Comparison of ENCODE assay signal across 27 cellular contexts in genomic region chr19:44673510-44673909, GRCh38. TPM values are rescaled to one million over a fixed set of nuclear protein-coding genes. Genes with fewer than 3 reads are reported as not detected.
DNase-seq lines count a peak whose midpoint lies in the region; ATAC-seq, FAIRE-seq and TF ChIP-seq lines count a peak whose summit lies in the region.
"Had no signal": no experiment of that assay in that cellular context is flagged by ENCODE, and none has a peak within 500 bp of the region (broad histone marks: within the 10 kb centered on the region; RNA-seq: fewer than 3 reads in every experiment).

No MANE protein-coding gene starts in this region.

- no peak overlapping the region for H3K4me3 ChIP-seq in HepG2 (replicated peaks in 1 of 3; ENCODE audit: insufficient read depth in 1 of 3, low read depth in 2 of 3, low read length in 3 of 3)
- H3K4me3 ChIP-seq in right lobe of liver, result no peak overlapping the region
- no peak overlapping the region for H3K4me3 ChIP-seq in astrocyte (ENCODE audit: insufficient read depth, low read depth, low read length)
- H3K4me3 ChIP-seq: BLaER1, GM12878 had no signal

- in situ Hi-C loops in HepG2 (cut with HindIII; ENCODE audit: extremely low pct_ligation_motif_present, low pct_unique_long_range_greater_than_20kb), result no loop called here

- FAIRE-seq in HepG2 (lab: Jason Lieb, UNC) (no peak), astrocyte (lab: Jason Lieb, UNC) (no peak)
- FAIRE-seq: G401.6, GM12878, GM12892, GM18507 had no signal

- H3K27me3 ChIP-seq in HepG2 (ENCODE audit: control insufficient read depth in 1 of 2, insufficient read depth in 2 of 2, low read length in 2 of 2), result no peaks in the 10 kb centered on the region
- H3K27me3 ChIP-seq in right lobe of liver, result no peaks in the 10 kb centered on the region
- H3K27me3 ChIP-seq in astrocyte (ENCODE audit: insufficient read depth, low read length), result no peaks in the 10 kb centered on the region
- H3K27me3 ChIP-seq: BE2C, BLaER1 had no signal

- H3K9me3 Mint-ChIP-seq in astrocyte (ENCODE audit: unreplicated experiment) (peaks cover 5% of the 10 kb centered on the region), glutamatergic neuron (ENCODE audit: unreplicated experiment) (peaks cover 2% of the 10 kb centered on the region)
- H3K9me3 Mint-ChIP-seq: CD4-positive, CD25-positive, alpha-beta regulatory T cell; CD8-positive, alpha-beta memory T cell had no signal

- DNase-seq in HepG2 (ENCODE audit: low spot score) (no peak), right lobe of liver (no peak), astrocyte (ENCODE audit: low read depth) (no peak), glutamatergic neuron (no peak), DMS53 (lab: John Stamatoyannopoulos, UW) (no peak), NCI-H748 (lab: John Stamatoyannopoulos, UW; ENCODE audit: unreplicated experiment) (no peak)
- DNase-seq: ACHN; BE2C; C1 segment of cervical spinal cord; Caco-2; CD4-positive, alpha-beta memory T cell; CD4-positive, CD25-positive, alpha-beta regulatory T cell; CD8-positive, alpha-beta memory T cell; DMS 273 treated with DMSO at 0.1 percent for 48 hours; DMS153; DMS79 treated with DMSO at 0.1 percent for 48 hours; GF-D8 had no signal

- no peaks in the 10 kb centered on the region for H4K20me1 ChIP-seq in HepG2 (ENCODE audit: insufficient read depth, low read length)
- no peaks in the 10 kb centered on the region for H4K20me1 ChIP-seq in astrocyte (ENCODE audit: insufficient read depth, low read length)
- H4K20me1 ChIP-seq: BLaER1 had no signal

- H2AFZ ChIP-seq in HepG2 (ENCODE audit: low read length) (no peak overlapping the region), astrocyte (ENCODE audit: low read depth, low read length) (no peak overlapping the region)

- intact Hi-C loops in HepG2 (cut with micrococcal nuclease; ENCODE audit: unreplicated experiment), result no loop called here
- intact Hi-C loops in right lobe of liver (cut with DNase I), result no loop called here

- H3K4me1 ChIP-seq in HepG2 (ENCODE audit: insufficient read depth, low read length), result peaks cover 13% of the 10 kb centered on the region
- H3K4me1 ChIP-seq in right lobe of liver, result no peaks in the 10 kb centered on the region
- H3K4me1 ChIP-seq in astrocyte (ENCODE audit: insufficient read depth, low read length), result peaks cover 8% of the 10 kb centered on the region
- H3K4me1 ChIP-seq: BE2C had no signal

- TF ChIP-seq CTCF in HepG2 (CRISPR knock-in tag; IDR thresholded peaks at IDR 0.05) (no peak), right lobe of liver (IDR thresholded peaks at IDR 0.05) (no peak), astrocyte (IDR thresholded peaks at IDR 0.05; ENCODE audit: insufficient read depth, low read depth, low read length) (no peak), glutamatergic neuron (IDR thresholded peaks at IDR 0.05; ENCODE audit: partially characterized antibody, unreplicated experiment) (no peak)

- H3K9ac ChIP-seq in HepG2 (ENCODE audit: insufficient read depth, low read depth, low read length) (no peak overlapping the region), astrocyte (ENCODE audit: low read length) (no peak overlapping the region)
- H3K9ac ChIP-seq: BLaER1 had no signal

- H3K9me3 ChIP-seq in HepG2 (ENCODE audit: low read length) (no peaks in the 10 kb centered on the region), right lobe of liver (no peaks in the 10 kb centered on the region), astrocyte (ENCODE audit: insufficient read depth, low read depth, low read length) (no peaks in the 10 kb centered on the region)
- H3K9me3 ChIP-seq: BE2C, Caco-2 had no signal

- TF ChIP-seq POLR2A in HepG2 (IDR thresholded peaks at IDR 0.05; ENCODE audit: insufficient read depth in 1 of 2, low read depth in 2 of 2, low read length in 2 of 2) (no peak), right lobe of liver (IDR thresholded peaks at IDR 0.05) (no peak)

- CTCF ChIA-PET in HepG2 (lab: Yijun Ruan, JAX; ENCODE audit: low intra/inter-chr PET ratio, low total read pairs), result no interaction called here

- H3K27ac Mint-ChIP-seq in astrocyte (ENCODE audit: unreplicated experiment) (peak overlapping the region; percentile 20), glutamatergic neuron (ENCODE audit: unreplicated experiment) (no peak overlapping the region)
- H3K27ac Mint-ChIP-seq: CD14-positive monocyte; CD4-positive, alpha-beta memory T cell; CD4-positive, CD25-positive, alpha-beta regulatory T cell had no signal

- H3K4me2 ChIP-seq in HepG2 (ENCODE audit: low read depth, low read length) (no peak overlapping the region), astrocyte (ENCODE audit: low read length) (no peak overlapping the region)
- H3K4me2 ChIP-seq: BLaER1 had no signal

- POLR2A ChIA-PET in HepG2 (lab: Yijun Ruan, JAX), result no interaction called here

- no peaks in the 10 kb centered on the region for H3K36me3 ChIP-seq in HepG2 (replicated peaks in 1 of 2; ENCODE audit: control insufficient read depth in 1 of 2, insufficient read depth in 2 of 2, low read length in 2 of 2)
- no peaks in the 10 kb centered on the region for H3K36me3 ChIP-seq in right lobe of liver
- H3K36me3 ChIP-seq in astrocyte (ENCODE audit: insufficient read depth, low read length), result no peaks in the 10 kb centered on the region
- H3K36me3 ChIP-seq: BE2C, BLaER1 had no signal

- H3K4me3 Mint-ChIP-seq in astrocyte (ENCODE audit: unreplicated experiment) (no peak overlapping the region), glutamatergic neuron (ENCODE audit: unreplicated experiment) (peak overlapping the region; percentile 6)
- H3K4me3 Mint-ChIP-seq: CD14-positive monocyte; CD4-positive, alpha-beta memory T cell; CD4-positive, CD25-positive, alpha-beta regulatory T cell; CD8-positive, alpha-beta memory T cell had no signal

- no TSS peak for BruUV-seq in HepG2 (replicated peaks; lab: Mats Ljungman, UMichigan)

- H3K27me3 Mint-ChIP-seq in astrocyte (ENCODE audit: low read depth, unreplicated experiment) (no peaks in the 10 kb centered on the region), glutamatergic neuron (ENCODE audit: unreplicated experiment) (no peaks in the 10 kb centered on the region)

- no peak for TF ChIP-seq RAD21 in HepG2 (CRISPR knock-in tag; IDR thresholded peaks at IDR 0.05)

- TF ChIP-seq EP300 in HepG2 (IDR thresholded peaks at IDR 0.05; ENCODE audit: low read depth in 2 of 2, low read length in 2 of 2) (no peak), HepG2 (CRISPR knock-in tag; IDR thresholded peaks at IDR 0.05; ENCODE audit: borderline replicate concordance) (no peak)

- H3K4me1 Mint-ChIP-seq in astrocyte (ENCODE audit: low read depth, unreplicated experiment) (peaks cover 6% of the 10 kb centered on the region), glutamatergic neuron (ENCODE audit: low read depth, unreplicated experiment) (peaks cover 2% of the 10 kb centered on the region)
- H3K4me1 Mint-ChIP-seq: CD4-positive, alpha-beta memory T cell; CD4-positive, CD25-positive, alpha-beta regulatory T cell; CD8-positive, alpha-beta memory T cell had no signal

- H3K79me2 ChIP-seq in HepG2 (ENCODE audit: insufficient read depth, low read length), result no peaks in the 10 kb centered on the region
- H3K79me2 ChIP-seq in astrocyte (ENCODE audit: insufficient read depth, low read length), result no peaks in the 10 kb centered on the region

- no peak overlapping the region for H3K27ac ChIP-seq in HepG2 (ENCODE audit: extremely low read length, insufficient read depth, low read length)
- H3K27ac ChIP-seq in right lobe of liver, result no peak overlapping the region
- no peak overlapping the region for H3K27ac ChIP-seq in astrocyte (ENCODE audit: low read depth, low read length)
- H3K27ac ChIP-seq: 22Rv1, BLaER1 had no signal

- H3K36me3 Mint-ChIP-seq in astrocyte (ENCODE audit: low read depth, unreplicated experiment), result peaks cover 15% of the 10 kb centered on the region
- no peaks in the 10 kb centered on the region for H3K36me3 Mint-ChIP-seq in glutamatergic neuron (ENCODE audit: unreplicated experiment)
- H3K36me3 Mint-ChIP-seq: CD14-positive monocyte; CD4-positive, alpha-beta memory T cell; CD4-positive, CD25-positive, alpha-beta regulatory T cell; CD8-positive, alpha-beta memory T cell had no signal

- ATAC-seq in HepG2, result no peak
- no peak for ATAC-seq in right lobe of liver
- ATAC-seq: GM12878 had no signal

- WGBS in HepG2 (ENCODE audit: low lambda C conversion rate), result 94% methylated on average over 4 of the region's 4 CpGs
- WGBS in right lobe of liver (ENCODE audit: insufficient coverage, low coverage, low lambda C conversion rate, missing lambda C conversion rate), result 100% methylated on average over 3 of the region's 4 CpGs

RNA-seq across cellular contexts. Expression of gene CEACAM19, which starts 2.2 kb away (rescaled TPM):
- 0.66 and 1.3 TPM in 2 replicates for total RNA-seq in HepG2 (2016; rRNA removed; fragmentation: Illumina TruSeq; extraction: Trizol)
- 0.18 and 0.30 TPM in 2 replicates for total RNA-seq in HepG2 (2016; cell fraction: cytosol; rRNA removed; fragmentation: Illumina TruSeq; extraction: Trizol; ENCODE audit: low read depth)
- total RNA-seq in HepG2 (2016; cell fraction: insoluble cytoplasmic fraction; rRNA removed; fragmentation: Illumina TruSeq; extraction: Trizol), result 0.22 and 1.3 TPM in 2 replicates
- total RNA-seq in HepG2 (2016; cell fraction: membrane; rRNA removed; fragmentation: Illumina TruSeq; extraction: Trizol), result 0.38 and 0.65 TPM in 2 replicates
- total RNA-seq in HepG2 (2016; cell fraction: nucleus; rRNA removed; fragmentation: Illumina TruSeq; extraction: Trizol), result 2.7 and 2.8 TPM in 2 replicates
- 4.0 and 6.3 TPM in 2 replicates for polyA plus RNA-seq in HepG2 (2011; rRNA removed)
- polyA plus RNA-seq in HepG2 (2011; cell fraction: cytosol; rRNA removed), result 1.3 and 1.5 TPM in 2 replicates
- polyA plus RNA-seq in HepG2 (2011; cell fraction: nucleus; rRNA removed), result 16.3 and 18.1 TPM in 2 replicates
- 4.6 and 6.9 TPM in 2 replicates for polyA plus RNA-seq in HepG2 (2012)
- 0.32 and 0.38 TPM in 2 replicates for polyA plus RNA-seq in HepG2 (2016; cell fraction: cytosol; fragmentation: Illumina TruSeq; extraction: Trizol; ENCODE audit: low read depth)
- polyA plus RNA-seq in HepG2 (2016; cell fraction: insoluble cytoplasmic fraction; fragmentation: Illumina TruSeq; extraction: Trizol; ENCODE audit: low read depth), result 0.47 and 0.99 TPM in 2 replicates
- 0.88 and 0.98 TPM in 2 replicates for polyA plus RNA-seq in HepG2 (2016; cell fraction: membrane; fragmentation: Illumina TruSeq; extraction: Trizol; ENCODE audit: low read depth)
- 11.9 and 13.8 TPM in 2 replicates for polyA plus RNA-seq in HepG2 (2016; cell fraction: nucleus; fragmentation: Illumina TruSeq; extraction: Trizol; ENCODE audit: insufficient read depth, low read depth)
- 6.6 and 9.0 TPM in 2 replicates for polyA minus RNA-seq in HepG2 (2011; rRNA and poly(A)+ RNA removed; ENCODE audit: low replicate concordance)
- 0.59 and 0.88 TPM in 2 replicates for polyA minus RNA-seq in HepG2 (2011; cell fraction: cytosol; rRNA and poly(A)+ RNA removed)
- polyA minus RNA-seq in HepG2 (2011; cell fraction: nucleus; rRNA and poly(A)+ RNA removed), result 11.7 and 11.8 TPM in 2 replicates
- total RNA-seq in right lobe of liver, result 1 to 10 TPM; 3.3 to 9.0 (median 4.5) TPM
- total RNA-seq in astrocyte, result 5.8 and 8.0 TPM in 2 replicates
- total RNA-seq in glutamatergic neuron (ENCODE audit: unreplicated experiment), result 1.5 TPM
- total RNA-seq: A172; CD4-positive, CD25-positive, alpha-beta regulatory T cell had no signal
- polyA plus RNA-seq: CD14-positive monocyte; CD4-positive, alpha-beta memory T cell; CD4-positive, CD25-positive, alpha-beta regulatory T cell; CD8-positive, alpha-beta memory T cell had no signal

RNA-seq across cellular contexts. Expression of gene CEACAM16, which starts 25.4 kb away (rescaled TPM):
- total RNA-seq in HepG2 (2016; rRNA removed; fragmentation: Illumina TruSeq; extraction: Trizol), result not detected in 2 replicates
- not detected in 2 replicates for total RNA-seq in HepG2 (2016; cell fraction: cytosol; rRNA removed; fragmentation: Illumina TruSeq; extraction: Trizol; ENCODE audit: low read depth)
- total RNA-seq in HepG2 (2016; cell fraction: insoluble cytoplasmic fraction; rRNA removed; fragmentation: Illumina TruSeq; extraction: Trizol), result not detected in 2 replicates
- total RNA-seq in HepG2 (2016; cell fraction: membrane; rRNA removed; fragmentation: Illumina TruSeq; extraction: Trizol), result not detected in 2 replicates
- total RNA-seq in HepG2 (2016; cell fraction: nucleus; rRNA removed; fragmentation: Illumina TruSeq; extraction: Trizol), result not detected in 2 replicates
- polyA plus RNA-seq in HepG2 (2011; rRNA removed), result not detected in 2 replicates
- not detected in 2 replicates for polyA plus RNA-seq in HepG2 (2011; cell fraction: cytosol; rRNA removed)
- not detected in 2 replicates for polyA plus RNA-seq in HepG2 (2011; cell fraction: nucleus; rRNA removed)
- polyA plus RNA-seq in HepG2 (2012), result not detected in 2 replicates
- polyA plus RNA-seq in HepG2 (2016; cell fraction: cytosol; fragmentation: Illumina TruSeq; extraction: Trizol; ENCODE audit: low read depth), result not detected in 2 replicates
- not detected in 2 replicates for polyA plus RNA-seq in HepG2 (2016; cell fraction: insoluble cytoplasmic fraction; fragmentation: Illumina TruSeq; extraction: Trizol; ENCODE audit: low read depth)
- polyA plus RNA-seq in HepG2 (2016; cell fraction: membrane; fragmentation: Illumina TruSeq; extraction: Trizol; ENCODE audit: low read depth), result not detected in 2 replicates
- not detected in 2 replicates for polyA plus RNA-seq in HepG2 (2016; cell fraction: nucleus; fragmentation: Illumina TruSeq; extraction: Trizol; ENCODE audit: insufficient read depth, low read depth)
- not detected in 2 replicates for polyA minus RNA-seq in HepG2 (2011; rRNA and poly(A)+ RNA removed; ENCODE audit: low replicate concordance)
- polyA minus RNA-seq in HepG2 (2011; cell fraction: cytosol; rRNA and poly(A)+ RNA removed), result not detected in 2 replicates
- polyA minus RNA-seq in HepG2 (2011; cell fraction: nucleus; rRNA and poly(A)+ RNA removed), result not detected in 2 replicates
- not detected for total RNA-seq in right lobe of liver
- 0.14 TPM in 1 of 2 replicates, not detected in the other for total RNA-seq in astrocyte
- not detected for total RNA-seq in glutamatergic neuron (ENCODE audit: unreplicated experiment)
- total RNA-seq: A172; A673; Caco-2; CD4-positive, alpha-beta memory T cell; CD4-positive, CD25-positive, alpha-beta regulatory T cell; CD8-positive, alpha-beta memory T cell; GM12878 had no signal
- polyA plus RNA-seq: AG04450; CD14-positive monocyte; CD4-positive, alpha-beta memory T cell; CD4-positive, CD25-positive, alpha-beta regulatory T cell; CD8-positive, alpha-beta memory T cell; GM12878 had no signal

RNA-seq across cellular contexts. Expression of gene PVR, which starts 29.8 kb away (rescaled TPM):
- total RNA-seq in HepG2 (2016; rRNA removed; fragmentation: Illumina TruSeq; extraction: Trizol) (18.4 and 43.4 TPM in 2 replicates), right lobe of liver (10 to 100 TPM; 26.6 to 66.6 (median 55.5) TPM), astrocyte (81.6 and 83.5 TPM in 2 replicates), glutamatergic neuron (ENCODE audit: unreplicated experiment) (14.8 TPM)
- 5.4 and 5.5 TPM in 2 replicates for total RNA-seq in HepG2 (2016; cell fraction: cytosol; rRNA removed; fragmentation: Illumina TruSeq; extraction: Trizol; ENCODE audit: low read depth)
- 16.1 and 39.6 TPM in 2 replicates for total RNA-seq in HepG2 (2016; cell fraction: insoluble cytoplasmic fraction; rRNA removed; fragmentation: Illumina TruSeq; extraction: Trizol)
- total RNA-seq in HepG2 (2016; cell fraction: membrane; rRNA removed; fragmentation: Illumina TruSeq; extraction: Trizol), result 18.0 and 18.1 TPM in 2 replicates
- total RNA-seq in HepG2 (2016; cell fraction: nucleus; rRNA removed; fragmentation: Illumina TruSeq; extraction: Trizol), result 37.4 and 45.5 TPM in 2 replicates
- 46.6 and 59.5 TPM in 2 replicates for polyA plus RNA-seq in HepG2 (2011; rRNA removed)
- polyA plus RNA-seq in HepG2 (2011; cell fraction: cytosol; rRNA removed), result 53.0 and 55.6 TPM in 2 replicates
- 60.5 and 72.7 TPM in 2 replicates for polyA plus RNA-seq in HepG2 (2011; cell fraction: nucleus; rRNA removed)
- polyA plus RNA-seq in HepG2 (2012), result 26.0 and 35.8 TPM in 2 replicates
- polyA plus RNA-seq in HepG2 (2016; cell fraction: cytosol; fragmentation: Illumina TruSeq; extraction: Trizol; ENCODE audit: low read depth), result 4.1 and 4.5 TPM in 2 replicates
- 14.1 and 16.5 TPM in 2 replicates for polyA plus RNA-seq in HepG2 (2016; cell fraction: insoluble cytoplasmic fraction; fragmentation: Illumina TruSeq; extraction: Trizol; ENCODE audit: low read depth)
- polyA plus RNA-seq in HepG2 (2016; cell fraction: membrane; fragmentation: Illumina TruSeq; extraction: Trizol; ENCODE audit: low read depth), result 9.4 and 9.9 TPM in 2 replicates
- 59.3 and 60.4 TPM in 2 replicates for polyA plus RNA-seq in HepG2 (2016; cell fraction: nucleus; fragmentation: Illumina TruSeq; extraction: Trizol; ENCODE audit: insufficient read depth, low read depth)
- polyA minus RNA-seq in HepG2 (2011; rRNA and poly(A)+ RNA removed; ENCODE audit: low replicate concordance), result 69.1 and 105 TPM in 2 replicates
- polyA minus RNA-seq in HepG2 (2011; cell fraction: cytosol; rRNA and poly(A)+ RNA removed), result 34.7 and 43.2 TPM in 2 replicates
- polyA minus RNA-seq in HepG2 (2011; cell fraction: nucleus; rRNA and poly(A)+ RNA removed), result 56.0 and 67.4 TPM in 2 replicates
